ENCODE assay signal across 1 cellular context in the genomic region with DNA sequence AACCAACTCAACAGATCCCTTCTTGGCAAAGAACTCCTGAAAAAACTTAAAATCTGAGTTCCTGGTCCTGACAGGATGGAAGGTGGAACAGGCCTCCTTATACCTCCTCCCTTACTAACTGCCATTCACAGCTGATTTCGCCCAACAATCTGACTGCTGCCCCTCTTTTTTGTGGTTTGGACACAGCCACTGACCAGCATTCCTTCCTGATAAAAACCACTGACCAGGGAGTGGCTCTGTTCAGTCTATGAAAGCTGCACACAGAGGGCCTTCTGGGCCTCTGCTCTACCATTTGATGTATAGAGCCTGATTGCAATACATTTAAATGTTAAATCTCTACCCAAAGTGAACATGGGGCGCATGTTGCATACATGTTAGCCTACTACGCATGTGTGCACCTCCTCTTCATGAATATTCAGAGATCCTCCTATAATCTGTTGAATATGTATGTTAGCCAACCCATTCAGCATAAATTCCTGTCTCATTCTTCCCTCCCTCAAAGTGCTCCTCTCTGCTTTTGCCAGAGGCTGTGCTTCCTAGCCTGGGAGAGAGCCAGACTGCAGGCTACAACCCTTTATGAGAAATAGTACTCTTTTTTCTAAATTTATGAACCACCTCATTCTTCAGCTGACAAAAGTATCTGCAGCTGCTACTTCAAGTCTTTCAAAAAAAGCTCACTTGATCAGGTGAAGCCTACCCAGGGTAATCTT.
TF ChIP-seq lines count a peak whose summit lies in the region.

No MANE protein-coding gene starts in this region.

TF ChIP-seq in HepG2, 621 proteins besides CTCF, POLR2A, EP300 and RAD21 (continued from another document):
- TF ChIP-seq, protein P1, sequence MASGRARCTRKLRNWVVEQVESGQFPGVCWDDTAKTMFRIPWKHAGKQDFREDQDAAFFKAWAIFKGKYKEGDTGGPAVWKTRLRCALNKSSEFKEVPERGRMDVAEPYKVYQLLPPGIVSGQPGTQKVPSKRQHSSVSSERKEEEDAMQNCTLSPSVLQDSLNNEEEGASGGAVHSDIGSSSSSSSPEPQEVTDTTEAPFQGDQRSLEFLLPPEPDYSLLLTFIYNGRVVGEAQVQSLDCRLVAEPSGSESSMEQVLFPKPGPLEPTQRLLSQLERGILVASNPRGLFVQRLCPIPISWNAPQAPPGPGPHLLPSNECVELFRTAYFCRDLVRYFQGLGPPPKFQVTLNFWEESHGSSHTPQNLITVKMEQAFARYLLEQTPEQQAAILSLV (CRISPR knock-in tag; IDR thresholded peaks at IDR 0.05; ENCODE audit: borderline replicate concordance): no peak
- no peak for TF ChIP-seq KLF15 (CRISPR knock-in tag; IDR thresholded peaks at IDR 0.05; ENCODE audit: borderline replicate concordance)
- TF ChIP-seq ZNF431 (CRISPR knock-in tag; IDR thresholded peaks at IDR 0.05; ENCODE audit: borderline replicate concordance, low read depth): no peak
- no peak for TF ChIP-seq ZSCAN30 (CRISPR knock-in tag; IDR thresholded peaks at IDR 0.05)
- TF ChIP-seq RCOR2 (CRISPR knock-in tag; IDR thresholded peaks at IDR 0.05): no peak
- no peak for TF ChIP-seq PAWR (CRISPR knock-in tag; IDR thresholded peaks at IDR 0.05; ENCODE audit: borderline replicate concordance)
- TF ChIP-seq ZNF768 (CRISPR knock-in tag; IDR thresholded peaks at IDR 0.05): no peak
- no peak for TF ChIP-seq FOXA3 (CRISPR knock-in tag; IDR thresholded peaks at IDR 0.05)
- TF ChIP-seq GABPB1 (CRISPR knock-in tag; IDR thresholded peaks at IDR 0.05): no peak
- TF ChIP-seq, protein P2, sequence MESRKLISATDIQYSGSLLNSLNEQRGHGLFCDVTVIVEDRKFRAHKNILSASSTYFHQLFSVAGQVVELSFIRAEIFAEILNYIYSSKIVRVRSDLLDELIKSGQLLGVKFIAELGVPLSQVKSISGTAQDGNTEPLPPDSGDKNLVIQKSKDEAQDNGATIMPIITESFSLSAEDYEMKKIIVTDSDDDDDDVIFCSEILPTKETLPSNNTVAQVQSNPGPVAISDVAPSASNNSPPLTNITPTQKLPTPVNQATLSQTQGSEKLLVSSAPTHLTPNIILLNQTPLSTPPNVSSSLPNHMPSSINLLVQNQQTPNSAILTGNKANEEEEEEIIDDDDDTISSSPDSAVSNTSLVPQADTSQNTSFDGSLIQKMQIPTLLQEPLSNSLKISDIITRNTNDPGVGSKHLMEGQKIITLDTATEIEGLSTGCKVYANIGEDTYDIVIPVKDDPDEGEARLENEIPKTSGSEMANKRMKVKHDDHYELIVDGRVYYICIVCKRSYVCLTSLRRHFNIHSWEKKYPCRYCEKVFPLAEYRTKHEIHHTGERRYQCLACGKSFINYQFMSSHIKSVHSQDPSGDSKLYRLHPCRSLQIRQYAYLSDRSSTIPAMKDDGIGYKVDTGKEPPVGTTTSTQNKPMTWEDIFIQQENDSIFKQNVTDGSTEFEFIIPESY (CRISPR knock-in tag; IDR thresholded peaks at IDR 0.05): no peak
- TF ChIP-seq TCF7L2 (IDR thresholded peaks at IDR 0.05; ENCODE audit: low read depth, low read length): no peak
- TF ChIP-seq ZNF879 (CRISPR knock-in tag; IDR thresholded peaks at IDR 0.05): no peak
- TF ChIP-seq RFX5 (IDR thresholded peaks at IDR 0.05; ENCODE audit: low read depth, low read length): no peak
- TF ChIP-seq HES4 (CRISPR knock-in tag; IDR thresholded peaks at IDR 0.05; ENCODE audit: borderline replicate concordance): no peak
